21 cellular contexts compared by ENCODE assay signal in the genomic region with DNA sequence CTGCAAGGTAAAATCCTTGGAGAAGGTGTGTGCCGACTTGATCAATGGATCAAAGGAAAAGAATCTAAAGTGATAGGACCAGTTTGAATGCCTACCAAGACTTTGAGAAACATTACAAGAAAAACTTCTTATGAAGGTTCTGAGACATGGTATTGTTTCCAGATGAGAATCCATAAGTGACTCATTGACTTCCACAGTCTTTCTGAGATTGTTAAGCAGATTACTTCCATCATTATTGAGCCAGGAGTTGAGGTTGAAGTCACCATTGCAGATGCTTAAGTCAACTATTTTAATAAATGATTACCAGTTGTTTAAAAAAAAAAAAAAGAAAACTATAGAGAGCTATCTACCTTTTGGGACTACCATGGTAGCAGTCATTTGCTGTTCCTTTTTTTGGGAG. TPM values are rescaled to one million over a fixed set of nuclear protein-coding genes. Genes with fewer than 3 reads are reported as not detected.
A peak's percentile ranks its signal among the peaks of the same experiment; 100 is the strongest.
DNase-seq lines count a peak whose midpoint lies in the region; ATAC-seq and TF ChIP-seq lines count a peak whose summit lies in the region.
"Had no signal": no experiment of that assay in that cellular context is flagged by ENCODE, and none has a peak within 500 bp of the region (broad histone marks: within the 10 kb centered on the region; RNA-seq: fewer than 3 reads in every experiment).

No MANE protein-coding gene starts in this region.

- H4K20me1 ChIP-seq in mammary epithelial cell (ENCODE audit: insufficient read depth, low read length), result no peaks in the 10 kb centered on the region

- CTCF ChIA-PET in mammary epithelial cell (lab: Charles Lee; ENCODE audit: low non-redundant PET), result no interaction called here

- H3K36me3 ChIP-seq in mammary epithelial cell (ENCODE audit: insufficient read depth, low read length) (no peaks in the 10 kb centered on the region), breast epithelium (no peaks in the 10 kb centered on the region), spleen (peaks cover 0 to 9% (median 0%) of the 10 kb centered on the region in 6 donors)
- H3K36me3 ChIP-seq: HAP-1, tibial nerve had no signal

- H3K9ac ChIP-seq in mammary epithelial cell (ENCODE audit: insufficient read depth, low read length), result no peak overlapping the region

- H3K4me2 ChIP-seq in mammary epithelial cell (ENCODE audit: insufficient read depth, low read depth, low read length), result no peak overlapping the region
- H3K4me2 ChIP-seq: A549 had no signal

- no peak overlapping the region for H3K27ac ChIP-seq in mammary epithelial cell (ENCODE audit: insufficient read depth, low read depth, low read length)
- no peak overlapping the region for H3K27ac ChIP-seq in breast epithelium
- no peak overlapping the region for H3K27ac ChIP-seq in spleen
- H3K27ac ChIP-seq: A549, C4-2B, RWPE1, SK-N-MC, tibial nerve had no signal

- dilution Hi-C loops in mammary epithelial cell (cut with HindIII; ENCODE audit: low sequenced_read_pairs), result loop anchor here (5.0 kb wide), 1 partner anchor 66 kb away; the partner anchor contains the start of gene ERAP2

- H3K4me3 ChIP-seq in mammary epithelial cell (replicated peaks in 1 of 3; ENCODE audit: insufficient read depth in 1 of 3, low read depth in 2 of 3, low read length in 3 of 3) (no peak overlapping the region), breast epithelium (no peak overlapping the region), spleen (no peak overlapping the region)
- H3K4me3 ChIP-seq: A549, HAP-1, SK-N-MC, tibial nerve had no signal

- intact Hi-C loops in mammary epithelial cell (cut with micrococcal nuclease), result no loop called here
- intact Hi-C loops in breast epithelium (cut with DNase I; ENCODE audit: low total_unique reads), result no loop called here
- intact Hi-C loops in spleen (cut with DNase I; ENCODE audit: low total_unique reads), result no loop called here

- DNase-seq in mammary epithelial cell, result peak; percentile 20
- no peak for DNase-seq in breast epithelium (ENCODE audit: low spot score in 2 of 2)
- DNase-seq in RPMI7951 (ENCODE audit: low read depth), result peak; percentile 39
- DNase-seq in fibroblast of peridontal ligament (ENCODE audit: extremely low read depth), result peak; percentile 72
- DNase-seq in spleen, result no peak
- DNase-seq in NCI-H1048 (lab: John Stamatoyannopoulos, UW), result no peak
- DNase-seq in central memory CD4-positive, alpha-beta T cell, result no peak
- DNase-seq: activated CD8-positive, alpha-beta T cell treated with anti-CD3 and anti-CD28 coated beads for 36 hours; activated gamma-delta T cell treated with Interleukin-2 at 50 U/mL for 16 hours; activated T-cell treated with anti-CD3 and anti-CD28 coated beads for 4 hours; anterior cingulate cortex; naive B cell; NCI-H1436; NCI-H510A had no signal

- H3K4me1 ChIP-seq in mammary epithelial cell (ENCODE audit: insufficient read depth, low read length) (peaks cover 14% of the 10 kb centered on the region), breast epithelium (no peaks in the 10 kb centered on the region), spleen (peaks cover 16 to 98% (median 66%) of the 10 kb centered on the region in 6 donors)

- in situ Hi-C loops in mammary epithelial cell (cut with MboI; ENCODE audit: low sequenced_read_pairs in 2 of 2), result no loop called here

- BruUV-seq in mammary epithelial cell (replicated peaks; lab: Mats Ljungman, UMichigan), result no TSS peak

- no peaks in the 10 kb centered on the region for H3K27me3 ChIP-seq in mammary epithelial cell (ENCODE audit: insufficient read depth, low read length)
- H3K27me3 ChIP-seq in breast epithelium, result no peaks in the 10 kb centered on the region
- no peaks in the 10 kb centered on the region for H3K27me3 ChIP-seq in spleen (replicated peaks in 1 of 7)
- H3K27me3 ChIP-seq: tibial nerve had no signal

- no peak for TF ChIP-seq POLR2A in breast epithelium (IDR thresholded peaks at IDR 0.05)
- no peak for TF ChIP-seq POLR2A in spleen (IDR thresholded peaks at IDR 0.05)

- 100% methylated on average over 1 of the region's 1 CpG for WGBS in mammary epithelial cell (ENCODE audit: low coverage, missing lambda C conversion rate)
- 92 to 100% (median 95%) methylated on average over 1 of the region's 1 CpG for WGBS in spleen, 5 donors

- no peaks in the 10 kb centered on the region for H3K9me3 ChIP-seq in mammary epithelial cell (replicated peaks; ENCODE audit: insufficient read depth, low read length)
- H3K9me3 ChIP-seq in breast epithelium, result no peaks in the 10 kb centered on the region
- H3K9me3 ChIP-seq in spleen, result no peaks in the 10 kb centered on the region
- H3K9me3 ChIP-seq: A549, HAP-1, tibial nerve had no signal

- no peak overlapping the region for H2AFZ ChIP-seq in mammary epithelial cell (ENCODE audit: low read depth, low read length)

- ATAC-seq in GM18907 (IDR thresholded peaks at IDR 0.05; ENCODE audit: unreplicated experiment), result no peak
- ATAC-seq: A549 had no signal

- TF ChIP-seq CTCF in mammary epithelial cell (conservative IDR thresholded peaks at IDR 0.05 in 1 of 2, IDR thresholded peaks at IDR 0.05 in 1 of 2; ENCODE audit: extremely low read depth in 1 of 2, insufficient read depth in 1 of 2, low read depth in 1 of 2, low read length in 2 of 2) (no peak), breast epithelium (IDR thresholded peaks at IDR 0.05) (no peak), spleen (IDR thresholded peaks at IDR 0.05 in 8 of 11, conservative IDR thresholded peaks at IDR 0.05 in 3 of 11) (no peak)

- H3K79me2 ChIP-seq in mammary epithelial cell (ENCODE audit: insufficient read depth, low read length), result peaks cover 92% of the 10 kb centered on the region

RNA-seq across cellular contexts. Expression of gene LNPEP, which starts 7.0 kb away (rescaled TPM):
- 10 to 100 TPM; 38.5 to 77.5 TPM for total RNA-seq in mammary epithelial cell
- 17.7 TPM for polyA plus RNA-seq in mammary epithelial cell
- 71.7 TPM for polyA minus RNA-seq in mammary epithelial cell
- 10 to 100 TPM; 64.6 to 71.2 (median 65.1) TPM for total RNA-seq in breast epithelium
- 17.3 and 22.3 TPM in 2 replicates for total RNA-seq in RPMI7951 (2014; rRNA removed; shearing (Covaris generic))
- total RNA-seq in spleen, result 10 to 100 TPM; 62.4 to 82.2 (median 72.0) TPM
- 1 to 10 TPM; 8.5 to 9.7 (median 8.6) TPM for polyA plus RNA-seq in spleen

Comparison
In these comparisons a context has a peak if more than half of its experiments do, and no peak if none do; other contexts are left out.
1. DNase-seq: peak in mammary epithelial cell (single experiment), RPMI7951 (single experiment) and fibroblast of peridontal ligament (single experiment); none in breast epithelium (0 of 2), spleen (single experiment), NCI-H1048 (single experiment) and central memory CD4-positive, alpha-beta T cell (single experiment).